ENCODE assay signal across 19 cellular contexts in genomic region chr3:149634573-149634972, GRCh38. TPM values are rescaled to one million over a fixed set of nuclear protein-coding genes. Genes with fewer than 3 reads are reported as not detected.
DNase-seq lines count a peak whose midpoint lies in the region; ATAC-seq and TF ChIP-seq lines count a peak whose summit lies in the region.
"Had no signal": no experiment of that assay in that cellular context is flagged by ENCODE, and none has a peak within 500 bp of the region (broad histone marks: within the 10 kb centered on the region; RNA-seq: fewer than 3 reads in every experiment).

No MANE protein-coding gene starts in this region.

- H3K27ac ChIP-seq in adrenal gland (peak overlapping the region in 2 of 5 donors; percentile 5 to 18), gastroesophageal sphincter (peak overlapping the region; percentile 20 to 79 (median 56)), right lobe of liver (peak overlapping the region in 1 of 3 donors; percentile 9), stomach smooth muscle (ENCODE audit: low read length) (peak overlapping the region; percentile 49)
- H3K27ac ChIP-seq: BLaER1, SK-N-MC had no signal

- TF ChIP-seq POLR2A in adrenal gland (IDR thresholded peaks at IDR 0.05) = no peak
- no peak for TF ChIP-seq POLR2A in gastroesophageal sphincter (IDR thresholded peaks at IDR 0.05)
- no peak for TF ChIP-seq POLR2A in right lobe of liver (IDR thresholded peaks at IDR 0.05)

- TF ChIP-seq EP300 in gastroesophageal sphincter (IDR thresholded peaks at IDR 0.05) = no peak

- TF ChIP-seq CTCF in adrenal gland (IDR thresholded peaks at IDR 0.05) (no peak), gastroesophageal sphincter (IDR thresholded peaks at IDR 0.05) (no peak), right lobe of liver (IDR thresholded peaks at IDR 0.05) (no peak)

- H3K9me3 ChIP-seq in adrenal gland (replicated peaks in 1 of 3) (no peaks in the 10 kb centered on the region), gastroesophageal sphincter (no peaks in the 10 kb centered on the region), right lobe of liver (no peaks in the 10 kb centered on the region), stomach smooth muscle (ENCODE audit: control insufficient read depth in 2 of 2, low read length in 2 of 2) (no peaks in the 10 kb centered on the region), HAP-1 (no peaks in the 10 kb centered on the region)
- H3K9me3 ChIP-seq: BLaER1 had no signal

- DNase-seq in adrenal gland (peak in 6 of 7 donors; percentile 44 to 73 (median 66)), right lobe of liver (peak; percentile 47 to 75 (median 75)), HAP-1 (ENCODE audit: low spot score in 2 of 2) (no peak)
- no peak for DNase-seq in stimulated activated CD4-positive, alpha-beta T cell treated with anti-CD3 and anti-CD28 coated beads, Interleukin-4, amount 100 ng/mL, for 1 hour
- DNase-seq: DMS153; H7; KBM-7; NCI-H1092; NCI-H1694; NCI-H2107; NCI-H345; NCI-H526 treated with DMSO at 0.1 percent for 48 hours; NK-92 treated with Interleukin-12 subunit alpha and Interleukin-12 subunit beta, amount 100 ng/mL, for 24 hours had no signal

- H3K36me3 ChIP-seq in adrenal gland (replicated peaks in 1 of 2) = no peaks in the 10 kb centered on the region
- H3K36me3 ChIP-seq in gastroesophageal sphincter = no peaks in the 10 kb centered on the region
- no peaks in the 10 kb centered on the region for H3K36me3 ChIP-seq in right lobe of liver
- peaks cover 0 to 3% of the 10 kb centered on the region in 2 donors for H3K36me3 ChIP-seq in stomach smooth muscle (ENCODE audit: control insufficient read depth in 2 of 2, insufficient read depth in 2 of 2, low read length in 2 of 2)
- no peaks in the 10 kb centered on the region for H3K36me3 ChIP-seq in HAP-1 (replicated peaks)
- H3K36me3 ChIP-seq: BLaER1 had no signal

- H3K4me1 ChIP-seq in adrenal gland (replicated peaks in 1 of 2) (peaks cover 23 to 28% of the 10 kb centered on the region in 2 donors), gastroesophageal sphincter (peaks cover 18 to 99% (median 30%) of the 10 kb centered on the region in 3 donors), right lobe of liver (peaks cover 0 to 27% (median 11%) of the 10 kb centered on the region in 4 donors), stomach smooth muscle (ENCODE audit: control insufficient read depth, insufficient read depth, low read length) (peaks cover 34% of the 10 kb centered on the region), HAP-1 (peaks cover 21% of the 10 kb centered on the region)
- H3K4me1 ChIP-seq: BLaER1 had no signal

- H3K9ac ChIP-seq in stomach smooth muscle (ENCODE audit: low read length in 2 of 2) = no peak overlapping the region
- H3K9ac ChIP-seq: BLaER1 had no signal

- no peaks in the 10 kb centered on the region for H3K27me3 ChIP-seq in adrenal gland
- no peaks in the 10 kb centered on the region for H3K27me3 ChIP-seq in gastroesophageal sphincter
- no peaks in the 10 kb centered on the region for H3K27me3 ChIP-seq in right lobe of liver
- H3K27me3 ChIP-seq in stomach smooth muscle (ENCODE audit: control insufficient read depth in 1 of 2, insufficient read depth in 2 of 2, low read length in 2 of 2) = no peaks in the 10 kb centered on the region
- no peaks in the 10 kb centered on the region for H3K27me3 ChIP-seq in HAP-1 (ENCODE audit: low read depth)
- H3K27me3 ChIP-seq: BLaER1 had no signal

- ATAC-seq in gastroesophageal sphincter (no peak), right lobe of liver (peak; percentile 74 to 89 (median 81)), GM19397 (IDR thresholded peaks at IDR 0.05; ENCODE audit: unreplicated experiment) (no peak), GM19455 (IDR thresholded peaks at IDR 0.05; ENCODE audit: unreplicated experiment) (no peak)

- H3K4me3 ChIP-seq in adrenal gland = no peak overlapping the region
- no peak overlapping the region for H3K4me3 ChIP-seq in gastroesophageal sphincter
- no peak overlapping the region for H3K4me3 ChIP-seq in right lobe of liver
- no peak overlapping the region for H3K4me3 ChIP-seq in stomach smooth muscle (ENCODE audit: low read length in 2 of 2)
- no peak overlapping the region for H3K4me3 ChIP-seq in HAP-1
- H3K4me3 ChIP-seq: BLaER1, SK-N-MC had no signal

- in situ Hi-C loops in HAP-1 (cut with MboI; ENCODE audit: low sequenced_read_pairs) = no loop called here

- WGBS in adrenal gland, 4 donors = 53 to 61% (median 60%) methylated on average over 2 to 4 of the region's 4 CpGs
- 67 to 82% methylated on average over 1 to 4 of the region's 4 CpGs for WGBS in gastroesophageal sphincter (ENCODE audit: low coverage in 1 of 2), 2 donors
- WGBS in right lobe of liver (ENCODE audit: insufficient coverage, low coverage, low lambda C conversion rate, missing lambda C conversion rate) = 30% methylated on average over 4 of the region's 4 CpGs

- intact Hi-C loops in adrenal gland (cut with DNase I) = no loop called here
- intact Hi-C loops in right lobe of liver (cut with DNase I) = no loop called here

RNA-seq across cellular contexts. Expression of gene WWTR1, which starts 23.3 kb away (rescaled TPM):
- total RNA-seq in adrenal gland (10 to 100 TPM; 26.7 to 56.2 (median 41.6) TPM), gastroesophageal sphincter (100 to 1,000 TPM; 239 to 482 (median 321) TPM), right lobe of liver (10 to 100 TPM; 10.6 to 19.7 (median 15.3) TPM)
- polyA plus RNA-seq in adrenal gland = 10 to 100 TPM; 11.9 to 33.0 (median 17.2) TPM

Comparison
In these comparisons a context has a peak if more than half of its experiments do, and no peak if none do; other contexts are left out.
1. DNase-seq: peak in adrenal gland (6 of 7) and right lobe of liver (3 of 3); none in HAP-1 (0 of 2) and stimulated activated CD4-positive, alpha-beta T cell treated with anti-CD3 and anti-CD28 coated beads, Interleukin-4, amount 100 ng/mL, for 1 hour (single experiment).
2. ATAC-seq: peak in right lobe of liver (4 of 4); none in gastroesophageal sphincter (single experiment), GM19397 (single experiment) and GM19455 (single experiment).
3. RNA of gene WWTR1, which starts 23.3 kb away (total RNA-seq): 239 to 482 TPM in gastroesophageal sphincter; 26.7 to 56.2 TPM in adrenal gland and 10.6 to 19.7 TPM in right lobe of liver; every median in the first group is over 4 times any median in the second.